In the genomic region with DNA sequence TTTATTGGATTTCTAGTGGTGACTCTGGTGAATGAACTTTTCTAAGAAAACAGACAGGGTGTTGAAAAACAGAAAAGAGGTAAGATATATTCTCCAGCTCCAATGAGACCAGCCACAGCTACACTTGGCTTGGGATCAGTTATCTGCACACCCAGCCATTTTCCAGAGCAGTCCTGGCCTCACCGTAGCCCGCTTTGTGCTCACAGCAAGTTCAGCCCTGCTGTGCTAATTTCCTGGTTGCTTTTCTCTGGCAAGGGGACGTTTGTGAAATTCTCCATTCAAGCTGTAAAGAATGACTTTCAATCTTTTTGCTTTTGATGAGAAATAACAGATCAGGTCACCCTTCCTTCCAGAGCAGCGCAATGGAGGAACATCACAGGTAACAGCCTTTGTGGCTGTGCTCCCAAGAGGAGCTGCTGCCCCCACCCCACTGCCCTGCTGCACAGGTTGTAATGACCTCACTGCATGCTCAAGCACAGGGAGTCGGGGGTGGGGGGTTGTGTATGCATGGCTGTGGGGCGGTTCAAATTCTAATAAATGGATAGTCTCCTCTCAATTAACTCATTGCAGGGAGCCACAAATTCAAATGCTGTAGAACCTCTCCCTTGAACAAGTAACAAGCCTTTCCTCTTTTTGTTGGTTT, we compare ENCODE assay signal across 15 cellular contexts.
DNase-seq lines count a peak whose midpoint lies in the region; TF ChIP-seq lines count a peak whose summit lies in the region.
"Had no signal": no experiment of that assay in that cellular context is flagged by ENCODE, and none has a peak within 500 bp of the region (broad histone marks: within the 10 kb centered on the region; RNA-seq: fewer than 3 reads in every experiment).

No MANE protein-coding gene starts in this region.

- no peak overlapping the region for H3K4me2 ChIP-seq in neural progenitor cell
- H3K4me2 ChIP-seq: BLaER1 treated with 17β-estradiol and CSF1 and Interleukin-3, amounts not matched to agents 10 nM and 100 nM had no signal

- H3K4me1 ChIP-seq in endodermal cell (ENCODE audit: control insufficient read depth, insufficient read depth, low read length) (peaks cover 6% of the 10 kb centered on the region), neural progenitor cell (peaks cover 8% of the 10 kb centered on the region), left ventricle myocardium inferior (no peaks in the 10 kb centered on the region)
- H3K4me1 ChIP-seq: BLaER1 treated with 17β-estradiol and CSF1 and Interleukin-3, amounts not matched to agents 10 nM and 100 nM had no signal

- no peak overlapping the region for H3K4me3 ChIP-seq in endodermal cell (ENCODE audit: low read length)
- no peak overlapping the region for H3K4me3 ChIP-seq in neural progenitor cell
- H3K4me3 ChIP-seq in left ventricle myocardium inferior = no peak overlapping the region
- H3K4me3 ChIP-seq: BLaER1 treated with 17β-estradiol and CSF1 and Interleukin-3, amounts not matched to agents 10 nM and 100 nM had no signal

- peak overlapping the region; percentile 57 for H2AFZ ChIP-seq in neural progenitor cell (replicated peaks)

- H3K27me3 Mint-ChIP-seq in brain = peaks cover 2% of the 10 kb centered on the region
- no peaks in the 10 kb centered on the region for H3K27me3 Mint-ChIP-seq in endodermal cell (ENCODE audit: insufficient read depth)
- no peaks in the 10 kb centered on the region for H3K27me3 Mint-ChIP-seq in neural progenitor cell (ENCODE audit: insufficient read depth, low read depth)

- H3K27me3 ChIP-seq in endodermal cell (ENCODE audit: control insufficient read depth, insufficient read depth, low read length, poor library complexity, severe bottlenecking) (no peaks in the 10 kb centered on the region), neural progenitor cell (no peaks in the 10 kb centered on the region), left ventricle myocardium inferior (ENCODE audit: low read depth) (no peaks in the 10 kb centered on the region)
- H3K27me3 ChIP-seq: BLaER1 treated with 17β-estradiol and CSF1 and Interleukin-3, amounts not matched to agents 10 nM and 100 nM had no signal

- H3K36me3 Mint-ChIP-seq in brain (no peaks in the 10 kb centered on the region), endodermal cell (ENCODE audit: low read depth) (no peaks in the 10 kb centered on the region), neural progenitor cell (no peaks in the 10 kb centered on the region)
- H3K36me3 Mint-ChIP-seq: CD8-positive, alpha-beta T cell had no signal

- intact Hi-C loops in left ventricle myocardium inferior (cut with micrococcal nuclease) = no loop called here

- H3K9ac ChIP-seq in endodermal cell (ENCODE audit: extremely low read depth, low read length, poor library complexity, severe bottlenecking) = no peak overlapping the region
- no peak overlapping the region for H3K9ac ChIP-seq in neural progenitor cell
- H3K9ac ChIP-seq: BLaER1 treated with 17β-estradiol and CSF1 and Interleukin-3, amounts not matched to agents 10 nM and 100 nM had no signal

- no peak overlapping the region for H3K4me3 Mint-ChIP-seq in brain
- H3K4me3 Mint-ChIP-seq in endodermal cell = no peak overlapping the region
- H3K4me3 Mint-ChIP-seq in neural progenitor cell = no peak overlapping the region
- H3K4me3 Mint-ChIP-seq: CD8-positive, alpha-beta T cell; HFFc6 had no signal

- 77 to 88% methylated on average over 1 to 5 of the region's 6 CpGs for WGBS in endodermal cell (ENCODE audit: insufficient coverage in 1 of 2, insufficient read length in 1 of 2), 2 experiments

- H3K36me3 ChIP-seq in endodermal cell (ENCODE audit: control insufficient read depth, insufficient read depth, low read length) (no peaks in the 10 kb centered on the region), neural progenitor cell (no peaks in the 10 kb centered on the region), left ventricle myocardium inferior (no peaks in the 10 kb centered on the region)
- H3K36me3 ChIP-seq: BLaER1 treated with 17β-estradiol and CSF1 and Interleukin-3, amounts not matched to agents 10 nM and 100 nM had no signal

- H3K27ac Mint-ChIP-seq in brain = peak overlapping the region in 3 of 5 experiments; percentile 3 to 55 (median 37)
- peak overlapping the region; percentile 8 for H3K27ac Mint-ChIP-seq in endodermal cell
- no peak overlapping the region for H3K27ac Mint-ChIP-seq in neural progenitor cell
- H3K27ac Mint-ChIP-seq: CD8-positive, alpha-beta T cell; HFFc6 had no signal

- H3K4me1 Mint-ChIP-seq in brain = peaks cover 38% of the 10 kb centered on the region
- peaks cover 13% of the 10 kb centered on the region for H3K4me1 Mint-ChIP-seq in endodermal cell
- H3K4me1 Mint-ChIP-seq in neural progenitor cell = peaks cover 7% of the 10 kb centered on the region

- no peaks in the 10 kb centered on the region for H4K20me1 ChIP-seq in neural progenitor cell (ENCODE audit: low read depth)
- H4K20me1 ChIP-seq: BLaER1 treated with 17β-estradiol and CSF1 and Interleukin-3, amounts not matched to agents 10 nM and 100 nM had no signal

- H3K9me3 ChIP-seq in endodermal cell (ENCODE audit: control insufficient read depth, low read length) (no peaks in the 10 kb centered on the region), neural progenitor cell (ENCODE audit: low read depth) (no peaks in the 10 kb centered on the region), left ventricle myocardium inferior (replicated peaks) (no peaks in the 10 kb centered on the region)

- no peak for TF ChIP-seq CTCF in brain (conservative IDR thresholded peaks at IDR 0.05)
- no peak for TF ChIP-seq CTCF in endodermal cell (conservative IDR thresholded peaks at IDR 0.05)
- no peak for TF ChIP-seq CTCF in neural progenitor cell (IDR thresholded peaks at IDR 0.05)
- TF ChIP-seq CTCF in left ventricle myocardium inferior (IDR thresholded peaks at IDR 0.05; ENCODE audit: borderline replicate concordance) = no peak

- H3F3A ChIP-seq in neural progenitor cell (ENCODE audit: low read depth) = no peaks in the 10 kb centered on the region

- H3K79me2 ChIP-seq in neural progenitor cell (ENCODE audit: low read depth) = no peaks in the 10 kb centered on the region

- DNase-seq in NCI-H146 (lab: John Stamatoyannopoulos, UW) (peak; percentile 35), NCI-H146 treated with DMSO at 0.1 percent for 48 hours (lab: John Stamatoyannopoulos, UW; ENCODE audit: unreplicated experiment) (no peak), endodermal cell (peak; percentile 51), neural progenitor cell (ENCODE audit: low spot score) (no peak), left ventricle myocardium inferior (no peak), NCI-H748 (lab: John Stamatoyannopoulos, UW; ENCODE audit: unreplicated experiment) (no peak), SW480 (ENCODE audit: low spot score) (no peak)
- DNase-seq: 8988T; Calu3; CD8-positive, alpha-beta T cell; GDM1; HFFc6 had no signal

- H3K9me3 Mint-ChIP-seq in brain (no peaks in the 10 kb centered on the region), endodermal cell (no peaks in the 10 kb centered on the region), neural progenitor cell (no peaks in the 10 kb centered on the region)
- H3K9me3 Mint-ChIP-seq: HFFc6 had no signal

- H3K27ac ChIP-seq in endodermal cell (ENCODE audit: low read depth, low read length) (no peak overlapping the region), neural progenitor cell (no peak overlapping the region), left ventricle myocardium inferior (replicated peaks) (no peak overlapping the region)
- H3K27ac ChIP-seq: BLaER1 treated with 17β-estradiol and CSF1 and Interleukin-3, amounts not matched to agents 10 nM and 100 nM; HL-60 had no signal

Comparison
In these comparisons a context has a peak if more than half of its experiments do, and no peak if none do; other contexts are left out.
1. DNase-seq: peak in NCI-H146 (single experiment) and endodermal cell (single experiment); none in NCI-H146 treated with DMSO at 0.1 percent for 48 hours (single experiment), neural progenitor cell (single experiment), left ventricle myocardium inferior (single experiment), NCI-H748 (single experiment) and SW480 (single experiment).